ENCODE assay signal across 11 cellular contexts in genomic region chr7:105794741-105795729, GRCh38.
DNase-seq lines count a peak whose midpoint lies in the region; ATAC-seq and TF ChIP-seq lines count a peak whose summit lies in the region.
"Had no signal": no experiment of that assay in that cellular context is flagged by ENCODE, and none has a peak within 500 bp of the region (broad histone marks: within the 10 kb centered on the region; RNA-seq: fewer than 3 reads in every experiment).

No MANE protein-coding gene starts in this region.

- TF ChIP-seq CTCF in AG09309 (IDR thresholded peaks at IDR 0.05; ENCODE audit: control insufficient read depth, insufficient read depth, low read depth, low read length, missing control alignments) (no peak), PC-9 (conservative IDR thresholded peaks at IDR 0.05) (no peak)

- H3K9me3 ChIP-seq in PC-9 (ENCODE audit: insufficient read depth, low read depth) = no peaks in the 10 kb centered on the region
- H3K9me3 ChIP-seq: Peyer's patch had no signal

- H3K27me3 ChIP-seq in PC-9 (ENCODE audit: insufficient read depth, low read depth) = no peaks in the 10 kb centered on the region
- H3K27me3 ChIP-seq: Peyer's patch had no signal

- H2AFZ ChIP-seq in PC-9 = no peak overlapping the region; the same call in 1 of the 2 replicates

- intact Hi-C loops in PC-9 (cut with micrococcal nuclease; ENCODE audit: unreplicated experiment) (no loop called here), head of caudate nucleus (cut with DNase I) (no loop called here)

- peak overlapping the region; percentile 48 for H3K27ac ChIP-seq in PC-9

- POLR2A ChIA-PET in PC-9 (lab: Charles Lee; ENCODE audit: unreplicated experiment) = interaction anchor here (0.7 to 0.8 kb wide), 2 partner anchors 56 to 106 kb away, joined by 3 to 7 read pairs; no protein-coding TSS in a partner anchor

- no peaks in the 10 kb centered on the region for H3K36me3 ChIP-seq in PC-9 (ENCODE audit: low read depth)
- H3K36me3 ChIP-seq: Peyer's patch had no signal

- peak; percentile 38 for DNase-seq in AG09309 (ENCODE audit: low read depth)
- DNase-seq in PC-9 = peak in 1 of 2 experiments; percentile 77
- DNase-seq in fibroblast of gingiva (ENCODE audit: low read depth) = peak; percentile 82
- peak; percentile 97 for DNase-seq in myocyte (ENCODE audit: low read depth)
- DNase-seq in NOMO-1 treated with DMSO at 0.1 percent for 48 hours (lab: John Stamatoyannopoulos, UW; ENCODE audit: unreplicated experiment) = no peak
- DNase-seq in head of caudate nucleus = no peak
- no peak for DNase-seq in COR-L47 (lab: John Stamatoyannopoulos, UW)
- DNase-seq: activated T-cell treated with anti-CD3 and anti-CD28 coated beads, Interleukin-2, amount 50 U/mL, for 24 hours; NCI-H1436 treated with DMSO at 0.1 percent for 48 hours; Peyer's patch had no signal

- H3F3A ChIP-seq in PC-9 (ENCODE audit: insufficient read depth, low read depth) = peaks cover 15% of the 10 kb centered on the region; the same call in 1 of the 2 replicates

- peaks cover 47% of the 10 kb centered on the region for H3K4me1 ChIP-seq in PC-9 (replicated peaks; ENCODE audit: insufficient read depth)

- no peak for ATAC-seq in GM18520 (IDR thresholded peaks at IDR 0.05; ENCODE audit: unreplicated experiment)

- no TSS peak for BruUV-seq in PC-9 (replicated peaks; lab: Mats Ljungman, UMichigan)

- H3K9me2 ChIP-seq in PC-9 (ENCODE audit: insufficient read depth) = no peaks in the 10 kb centered on the region

- no peaks in the 10 kb centered on the region for H4K20me1 ChIP-seq in PC-9 (ENCODE audit: insufficient read depth)

- H3K79me2 ChIP-seq in PC-9 (ENCODE audit: low read depth) = no peaks in the 10 kb centered on the region

- CTCF ChIA-PET in PC-9 (lab: Charles Lee) = interaction anchor here (1.1 kb wide), 1 partner anchor 9 kb away, joined by 3 read pairs; no protein-coding TSS in a partner anchor

- H3K4me2 ChIP-seq in PC-9 = peak overlapping the region; percentile 57; the same call in 1 of the 2 replicates

- H3K4me3 ChIP-seq in AG09309 (ENCODE audit: control insufficient read depth, low read depth, low read length) (no peak overlapping the region), PC-9 (no peak overlapping the region)
- H3K4me3 ChIP-seq: Peyer's patch had no signal

Comparison
In these comparisons a context has a peak if more than half of its experiments do, and no peak if none do; other contexts are left out.
1. DNase-seq: peak in AG09309 (single experiment), fibroblast of gingiva (single experiment) and myocyte (single experiment); none in NOMO-1 treated with DMSO at 0.1 percent for 48 hours (single experiment), head of caudate nucleus (0 of 42) and COR-L47 (single experiment).